In genomic region chr9:108640211-108640610, GRCh38 we compare ENCODE assay signal across 17 cellular contexts.
DNase-seq lines count a peak whose midpoint lies in the region; ATAC-seq and TF ChIP-seq lines count a peak whose summit lies in the region.
"Had no signal": no experiment of that assay in that cellular context is flagged by ENCODE, and none has a peak within 500 bp of the region (broad histone marks: within the 10 kb centered on the region; RNA-seq: fewer than 3 reads in every experiment).

No MANE protein-coding gene starts in this region.

- no peak for TF ChIP-seq EP300 in suprapubic skin (IDR thresholded peaks at IDR 0.05)

- H3K36me3 Mint-ChIP-seq in immature natural killer cell, result no peaks in the 10 kb centered on the region
- H3K36me3 Mint-ChIP-seq: CD4-positive, CD25-positive, alpha-beta regulatory T cell had no signal

- peaks cover 0 to 7% (median 5%) of the 10 kb centered on the region in 3 donors for H3K27me3 Mint-ChIP-seq in immature natural killer cell (ENCODE audit: low read depth in 3 of 3)
- H3K27me3 Mint-ChIP-seq: CD4-positive, CD25-positive, alpha-beta regulatory T cell had no signal

- intact Hi-C loops in upper lobe of right lung (cut with DNase I), result no loop called here

- H3K9me3 ChIP-seq in suprapubic skin (no peaks in the 10 kb centered on the region), upper lobe of right lung (no peaks in the 10 kb centered on the region)

- H3K27ac ChIP-seq in suprapubic skin (peak overlapping the region; percentile 67), upper lobe of right lung (no peak overlapping the region)

- no peaks in the 10 kb centered on the region for H3K4me1 Mint-ChIP-seq in immature natural killer cell
- H3K4me1 Mint-ChIP-seq: CD4-positive, CD25-positive, alpha-beta regulatory T cell had no signal

- WGBS in suprapubic skin, result 63% methylated on average over 1 of the region's 1 CpG

- TF ChIP-seq POLR2A in suprapubic skin (IDR thresholded peaks at IDR 0.05), result no peak

- H3K9me3 Mint-ChIP-seq in immature natural killer cell, result peaks cover 0 to 3% (median 0%) of the 10 kb centered on the region in 6 donors

- no peak for TF ChIP-seq CTCF in suprapubic skin (IDR thresholded peaks at IDR 0.05)
- TF ChIP-seq CTCF in upper lobe of right lung (IDR thresholded peaks at IDR 0.05), result no peak

- peak; percentile 66 for DNase-seq in EH (ENCODE audit: low read depth)
- DNase-seq in HCEC 1CT, result peak; percentile 16
- peak; percentile 65 for DNase-seq in fibroblast of peridontal ligament (ENCODE audit: extremely low read depth)
- DNase-seq in suprapubic skin (ENCODE audit: low spot score in 2 of 2), result no peak
- DNase-seq in immature natural killer cell, result no peak
- DNase-seq in upper lobe of right lung, result no peak
- DNase-seq in SK-N-DZ (ENCODE audit: low spot score), result no peak
- no peak for DNase-seq in stimulated activated CD4-positive, alpha-beta T cell treated with anti-CD3 and anti-CD28 coated beads, Interleukin-2, amount 100 ng/mL, for 48 hours
- DNase-seq: CD4-positive, CD25-positive, alpha-beta regulatory T cell; H7; HFFc6; NCI-H1694; NCI-H2081; NCI-H2171; NCI-H526 had no signal

- no peaks in the 10 kb centered on the region for H3K27me3 ChIP-seq in suprapubic skin
- no peaks in the 10 kb centered on the region for H3K27me3 ChIP-seq in upper lobe of right lung

- H3K4me3 ChIP-seq in suprapubic skin (no peak overlapping the region), upper lobe of right lung (no peak overlapping the region)

- ATAC-seq in upper lobe of right lung, result no peak
- ATAC-seq: Right ventricle myocardium inferior had no signal

- no peak overlapping the region for H3K4me3 Mint-ChIP-seq in immature natural killer cell
- H3K4me3 Mint-ChIP-seq: B cell; CD4-positive, CD25-positive, alpha-beta regulatory T cell; HFFc6 had no signal

- H3K4me1 ChIP-seq in suprapubic skin (peaks cover 8% of the 10 kb centered on the region), upper lobe of right lung (no peaks in the 10 kb centered on the region)

- H3K36me3 ChIP-seq in suprapubic skin, result no peaks in the 10 kb centered on the region
- H3K36me3 ChIP-seq in upper lobe of right lung, result no peaks in the 10 kb centered on the region

- H3K27ac Mint-ChIP-seq in immature natural killer cell, result no peak overlapping the region
- H3K27ac Mint-ChIP-seq: B cell; CD4-positive, CD25-positive, alpha-beta regulatory T cell; HFFc6 had no signal

Comparison
In these comparisons a context has a peak if more than half of its experiments do, and no peak if none do; other contexts are left out.
1. DNase-seq: peak in EH (single experiment), HCEC 1CT (single experiment) and fibroblast of peridontal ligament (single experiment); none in suprapubic skin (0 of 2), immature natural killer cell (0 of 3), upper lobe of right lung (single experiment), SK-N-DZ (single experiment) and stimulated activated CD4-positive, alpha-beta T cell treated with anti-CD3 and anti-CD28 coated beads, Interleukin-2, amount 100 ng/mL, for 48 hours (0 of 2).